Comparison of ENCODE assay signal across 9 cellular contexts in genomic region chr4:119209077-119209476, GRCh38. TPM values are rescaled to one million over a fixed set of nuclear protein-coding genes. Genes with fewer than 3 reads are reported as not detected.
DNase-seq lines count a peak whose midpoint lies in the region; ATAC-seq and TF ChIP-seq lines count a peak whose summit lies in the region.
"Had no signal": no experiment of that assay in that cellular context is flagged by ENCODE, and none has a peak within 500 bp of the region (broad histone marks: within the 10 kb centered on the region; RNA-seq: fewer than 3 reads in every experiment).

No MANE protein-coding gene starts in this region.

- peaks cover 40% of the 10 kb centered on the region for H3K4me1 Mint-ChIP-seq in activated CD4-positive, alpha-beta T cell treated with anti-CD3 and anti-CD28 coated beads for 36 hours

- intact Hi-C loops in activated CD4-positive, alpha-beta T cell treated with anti-CD3 and anti-CD28 coated beads for 36 hours (cut with DNase I, micrococcal nuclease), result loop anchor here (1.0 to 5.0 kb wide), 5 partner anchors 29 to 170 kb away; no protein-coding TSS in a partner anchor
- intact Hi-C loops in esophagus squamous epithelium (cut with DNase I), result no loop called here

- H3K9me3 ChIP-seq in SK-N-SH, result no peaks in the 10 kb centered on the region
- H3K9me3 ChIP-seq in esophagus squamous epithelium, result no peaks in the 10 kb centered on the region

- no peak for TF ChIP-seq RAD21 in SK-N-SH (IDR thresholded peaks at IDR 0.05; ENCODE audit: low read length)

- peaks cover 8 to 24% of the 10 kb centered on the region in 2 experiments for H3K4me1 ChIP-seq in SK-N-SH (ENCODE audit: control insufficient read depth in 1 of 2, insufficient read depth in 2 of 2, low read depth in 1 of 2, low read length in 1 of 2)
- peaks cover 3 to 25% (median 7%) of the 10 kb centered on the region in 3 donors for H3K4me1 ChIP-seq in esophagus squamous epithelium

- CTCF ChIA-PET in activated CD4-positive, alpha-beta T cell treated with anti-CD3 and anti-CD28 coated beads for 36 hours (lab: Charles Lee), result interaction anchor here (1.0 to 1.5 kb wide), 2 partner anchors 19 to 24 kb away, joined by 3 read pairs; no protein-coding TSS in a partner anchor
- CTCF ChIA-PET in SK-N-SH (lab: Yijun Ruan, JAX), result no interaction called here

- peak overlapping the region; percentile 1 for H3K4me3 Mint-ChIP-seq in activated CD4-positive, alpha-beta T cell treated with anti-CD3 and anti-CD28 coated beads for 36 hours

- H3K36me3 ChIP-seq in SK-N-SH (replicated peaks in 1 of 2; ENCODE audit: control insufficient read depth in 1 of 2, insufficient read depth in 2 of 2, low read length in 1 of 2), result no peaks in the 10 kb centered on the region
- H3K36me3 ChIP-seq in esophagus squamous epithelium, result no peaks in the 10 kb centered on the region

- DNase-seq in activated CD4-positive, alpha-beta T cell treated with anti-CD3 and anti-CD28 coated beads for 36 hours, result peak; percentile 72
- DNase-seq in activated CD4-positive, alpha-beta T cell treated with anti-CD3 and anti-CD28 coated beads, Interleukin-2, amount 50 U/mL, for 1 hour, result no peak
- DNase-seq in SK-N-SH, result no peak
- DNase-seq in esophagus squamous epithelium (lab: John Stamatoyannopoulos, UW), result no peak
- DNase-seq in stimulated activated CD8-positive, alpha-beta memory T cell treated with anti-CD3 and anti-CD28 coated beads, Interleukin-4, amount 100 ng/mL, for 48 hours, result peak; percentile 64
- no peak for DNase-seq in pons (ENCODE audit: low spot score)
- DNase-seq: C1 segment of cervical spinal cord had no signal

- H3K79me2 ChIP-seq in SK-N-SH (ENCODE audit: insufficient read depth), result peaks cover 17% of the 10 kb centered on the region

- peak overlapping the region; percentile 59; the same call in 1 of the 2 replicates for H3K9ac ChIP-seq in SK-N-SH

- TF ChIP-seq EP300 in SK-N-SH (IDR thresholded peaks at IDR 0.05; ENCODE audit: borderline replicate concordance in 1 of 2, low read depth in 1 of 2, low read length in 1 of 2), result no peak; a peak in 1 of 4 replicates

- H3K27me3 ChIP-seq in SK-N-SH (ENCODE audit: insufficient read depth) (no peaks in the 10 kb centered on the region), esophagus squamous epithelium (no peaks in the 10 kb centered on the region)

- H3K9me3 Mint-ChIP-seq in activated CD4-positive, alpha-beta T cell treated with anti-CD3 and anti-CD28 coated beads for 36 hours (ENCODE audit: low read depth), result no peaks in the 10 kb centered on the region

- peak; percentile 45 for ATAC-seq in activated CD4-positive, alpha-beta T cell treated with anti-CD3 and anti-CD28 coated beads for 36 hours
- ATAC-seq in GM18907 (IDR thresholded peaks at IDR 0.05; ENCODE audit: unreplicated experiment) (no peak), HG02970 (IDR thresholded peaks at IDR 0.05; ENCODE audit: low FRiP score, unreplicated experiment) (no peak)

- H2AFZ ChIP-seq in SK-N-SH (ENCODE audit: low read depth), result peak overlapping the region; percentile 49; the same call in 1 of the 2 replicates

- H3K27ac Mint-ChIP-seq in activated CD4-positive, alpha-beta T cell treated with anti-CD3 and anti-CD28 coated beads for 36 hours, result peak overlapping the region; percentile 92

- POLR2A ChIA-PET in activated CD4-positive, alpha-beta T cell treated with anti-CD3 and anti-CD28 coated beads for 36 hours (lab: Charles Lee), result interaction anchor here (0.6 kb wide), 1 partner anchor 29 kb away, joined by 4 read pairs; no protein-coding TSS in a partner anchor
- POLR2A ChIA-PET in SK-N-SH (lab: Yijun Ruan, JAX), result no interaction called here

- H3K27me3 Mint-ChIP-seq in activated CD4-positive, alpha-beta T cell treated with anti-CD3 and anti-CD28 coated beads for 36 hours, result no peaks in the 10 kb centered on the region

- no peaks in the 10 kb centered on the region for H3K9me2 ChIP-seq in SK-N-SH

- H4K20me1 ChIP-seq in SK-N-SH (ENCODE audit: insufficient read depth), result no peaks in the 10 kb centered on the region

- H3F3A ChIP-seq in SK-N-SH (replicated peaks; ENCODE audit: insufficient read depth), result peaks cover 36% of the 10 kb centered on the region

- no peak for TF ChIP-seq POLR2A in esophagus squamous epithelium (IDR thresholded peaks at IDR 0.05)

- peak overlapping the region; percentile 35; the same call in 1 of the 2 replicates for H3K4me2 ChIP-seq in SK-N-SH

- H3K36me3 Mint-ChIP-seq in activated CD4-positive, alpha-beta T cell treated with anti-CD3 and anti-CD28 coated beads for 36 hours (ENCODE audit: low read depth), result no peaks in the 10 kb centered on the region

- H3K27ac ChIP-seq in SK-N-SH (ENCODE audit: low read depth in 2 of 2, low read length in 1 of 2), result peak overlapping the region in 1 of 2 experiments; percentile 94; a peak in 3 of 4 replicates
- peak overlapping the region; percentile 40 to 74 (median 68) for H3K27ac ChIP-seq in esophagus squamous epithelium

- no peak for TF ChIP-seq CTCF in SK-N-SH (IDR thresholded peaks at IDR 0.05)
- TF ChIP-seq CTCF in esophagus squamous epithelium (IDR thresholded peaks at IDR 0.05), result no peak

- H3K4me3 ChIP-seq in SK-N-SH (ENCODE audit: low read depth in 2 of 2, low read length in 1 of 2) (no peak overlapping the region), esophagus squamous epithelium (no peak overlapping the region)

TF ChIP-seq in SK-N-SH, 30 proteins besides CTCF, POLR2A, EP300 and RAD21:
- TF ChIP-seq EZH2phosphoT487 (IDR thresholded peaks at IDR 0.05; ENCODE audit: borderline replicate concordance, low read depth) (no peak), POLR2AphosphoS5 (IDR thresholded peaks at IDR 0.05; ENCODE audit: low read depth, low read length) (peak; percentile 59), JUND (IDR thresholded peaks at IDR 0.05) (peak; percentile 95), RXRA (IDR thresholded peaks at IDR 0.05; ENCODE audit: borderline replicate concordance, low read depth) (0 out of 2 replicates have a peak, but pooled peaks have one; percentile 29), PBX3 (IDR thresholded peaks at IDR 0.05) (peak; percentile 75; the same call in 1 of the 2 replicates), MAX (IDR thresholded peaks at IDR 0.05; ENCODE audit: low read depth) (no peak), NFIC (IDR thresholded peaks at IDR 0.05; ENCODE audit: borderline replicate concordance) (peak; percentile 19; the same call in 1 of the 2 replicates), FOSL2 (IDR thresholded peaks at IDR 0.05; ENCODE audit: borderline replicate concordance, low read depth) (peak; percentile 98), TCF12 (IDR thresholded peaks at IDR 0.05) (peak; percentile 66), FOXM1 (IDR thresholded peaks at IDR 0.05; ENCODE audit: low read depth) (peak; percentile 36; the same call in 1 of the 2 replicates)

RNA-seq across cellular contexts. Expression of gene USP53, which starts 3.4 kb away (rescaled TPM):
- 10 to 100 TPM; 11.4 to 14.0 TPM for total RNA-seq in activated CD4-positive, alpha-beta T cell treated with anti-CD3 and anti-CD28 coated beads for 36 hours
- polyA plus RNA-seq in SK-N-SH (2012; rRNA removed), result 8.1 and 14.9 TPM in 2 replicates
- polyA plus RNA-seq in SK-N-SH (2012; cell fraction: cytosol; rRNA removed), result 11.9 and 14.9 TPM in 2 replicates
- 14.0 and 32.6 TPM in 2 replicates for polyA plus RNA-seq in SK-N-SH (2012; cell fraction: nucleus; rRNA removed)
- total RNA-seq in esophagus squamous epithelium, result 10 to 100 TPM; 21.9 to 71.5 (median 29.9) TPM

Comparison
In these comparisons a context has a peak if more than half of its experiments do, and no peak if none do; other contexts are left out.
1. DNase-seq: peak in activated CD4-positive, alpha-beta T cell treated with anti-CD3 and anti-CD28 coated beads for 36 hours (single experiment) and stimulated activated CD8-positive, alpha-beta memory T cell treated with anti-CD3 and anti-CD28 coated beads, Interleukin-4, amount 100 ng/mL, for 48 hours (single experiment); none in activated CD4-positive, alpha-beta T cell treated with anti-CD3 and anti-CD28 coated beads, Interleukin-2, amount 50 U/mL, for 1 hour (single experiment), SK-N-SH (single experiment), esophagus squamous epithelium (single experiment) and pons (single experiment).